Comparison of ENCODE assay signal across 1 cellular context in genomic region chr2:38665854-38666577, GRCh38.
A peak's percentile ranks its signal among the peaks of the same experiment; 100 is the strongest.
TF ChIP-seq lines count a peak whose summit lies in the region.

TSS of gene GALM (plus strand) at chr2:38666114. CDS start at chr2:38666162, 48 bp downstream.

TF ChIP-seq in HepG2, 621 proteins besides CTCF, POLR2A, EP300 and RAD21 (continued from another document and continues in another):
- peak; percentile 88 for TF ChIP-seq RNF219 (CRISPR knock-in tag; IDR thresholded peaks at IDR 0.05)
- TF ChIP-seq DR1 (CRISPR knock-in tag; IDR thresholded peaks at IDR 0.05) = peak; percentile 69; the same call in 1 of the 2 replicates
- TF ChIP-seq, protein P1, sequence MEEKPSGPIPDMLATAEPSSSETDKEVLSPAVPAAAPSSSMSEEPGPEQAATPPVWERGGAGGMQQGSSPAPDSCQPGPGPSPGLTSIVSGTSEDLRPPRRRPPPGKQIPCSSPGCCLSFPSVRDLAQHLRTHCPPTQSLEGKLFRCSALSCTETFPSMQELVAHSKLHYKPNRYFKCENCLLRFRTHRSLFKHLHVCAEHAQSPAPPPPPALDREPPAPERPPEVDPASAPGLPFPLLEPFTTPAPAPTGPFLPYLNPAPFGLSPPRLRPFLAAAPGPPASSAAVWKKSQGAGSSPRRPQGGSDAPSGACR (CRISPR knock-in tag; IDR thresholded peaks at IDR 0.05) = no peak
- 0 out of 2 replicates have a peak, but pooled peaks have one; percentile 77 for TF ChIP-seq MYNN (CRISPR knock-in tag; IDR thresholded peaks at IDR 0.05; ENCODE audit: low read depth)
- peak; percentile 85; the same call in 1 of the 2 replicates for TF ChIP-seq ZNF557 (CRISPR knock-in tag; IDR thresholded peaks at IDR 0.05)
- TF ChIP-seq, protein P2, sequence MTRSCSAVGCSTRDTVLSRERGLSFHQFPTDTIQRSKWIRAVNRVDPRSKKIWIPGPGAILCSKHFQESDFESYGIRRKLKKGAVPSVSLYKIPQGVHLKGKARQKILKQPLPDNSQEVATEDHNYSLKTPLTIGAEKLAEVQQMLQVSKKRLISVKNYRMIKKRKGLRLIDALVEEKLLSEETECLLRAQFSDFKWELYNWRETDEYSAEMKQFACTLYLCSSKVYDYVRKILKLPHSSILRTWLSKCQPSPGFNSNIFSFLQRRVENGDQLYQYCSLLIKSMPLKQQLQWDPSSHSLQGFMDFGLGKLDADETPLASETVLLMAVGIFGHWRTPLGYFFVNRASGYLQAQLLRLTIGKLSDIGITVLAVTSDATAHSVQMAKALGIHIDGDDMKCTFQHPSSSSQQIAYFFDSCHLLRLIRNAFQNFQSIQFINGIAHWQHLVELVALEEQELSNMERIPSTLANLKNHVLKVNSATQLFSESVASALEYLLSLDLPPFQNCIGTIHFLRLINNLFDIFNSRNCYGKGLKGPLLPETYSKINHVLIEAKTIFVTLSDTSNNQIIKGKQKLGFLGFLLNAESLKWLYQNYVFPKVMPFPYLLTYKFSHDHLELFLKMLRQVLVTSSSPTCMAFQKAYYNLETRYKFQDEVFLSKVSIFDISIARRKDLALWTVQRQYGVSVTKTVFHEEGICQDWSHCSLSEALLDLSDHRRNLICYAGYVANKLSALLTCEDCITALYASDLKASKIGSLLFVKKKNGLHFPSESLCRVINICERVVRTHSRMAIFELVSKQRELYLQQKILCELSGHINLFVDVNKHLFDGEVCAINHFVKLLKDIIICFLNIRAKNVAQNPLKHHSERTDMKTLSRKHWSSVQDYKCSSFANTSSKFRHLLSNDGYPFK (CRISPR knock-in tag; IDR thresholded peaks at IDR 0.05; ENCODE audit: borderline replicate concordance) = peak; percentile 88; the same call in 1 of the 2 replicates
- peak; percentile 82 for TF ChIP-seq GATAD2A (CRISPR knock-in tag; IDR thresholded peaks at IDR 0.05)
- peak; percentile 73; the same call in 1 of the 2 replicates for TF ChIP-seq GPN1 (CRISPR knock-in tag; IDR thresholded peaks at IDR 0.05; ENCODE audit: borderline replicate concordance)
- TF ChIP-seq ZNF276 (CRISPR knock-in tag; IDR thresholded peaks at IDR 0.05; ENCODE audit: low read depth) = peak; percentile 86
- 0 out of 2 replicates have a peak, but pooled peaks have one; percentile 5 for TF ChIP-seq ZBTB44 (CRISPR knock-in tag; IDR thresholded peaks at IDR 0.05)
- no peak for TF ChIP-seq FOXP1 (IDR thresholded peaks at IDR 0.05)
- TF ChIP-seq FOXP1 (CRISPR knock-in tag; IDR thresholded peaks at IDR 0.05) = peak; percentile 34; the same call in 1 of the 2 replicates
- TF ChIP-seq ZNF264 (CRISPR knock-in tag; IDR thresholded peaks at IDR 0.05) = no peak; the same call in 1 of the 2 replicates
- TF ChIP-seq SMARCE1 (IDR thresholded peaks at IDR 0.05; ENCODE audit: borderline replicate concordance) = no peak
- TF ChIP-seq KMT2A (CRISPR knock-in tag; IDR thresholded peaks at IDR 0.05) = peak; percentile 90
- no peak for TF ChIP-seq PCBP1 (IDR thresholded peaks at IDR 0.05; ENCODE audit: borderline replicate concordance, low read depth, low read length)
- peak; percentile 76; the same call in 1 of the 2 replicates for TF ChIP-seq POGK (CRISPR knock-in tag; conservative IDR thresholded peaks at IDR 0.05)
- peak; percentile 90; the same call in 1 of the 2 replicates for TF ChIP-seq KDM5B (CRISPR knock-in tag; IDR thresholded peaks at IDR 0.05; ENCODE audit: borderline replicate concordance)
- TF ChIP-seq ZKSCAN1 (IDR thresholded peaks at IDR 0.05; ENCODE audit: low read length) = peak; percentile 60; the same call in 1 of the 2 replicates
- peak; percentile 63; the same call in 1 of the 2 replicates for TF ChIP-seq SMAD1 (CRISPR knock-in tag; IDR thresholded peaks at IDR 0.05; ENCODE audit: borderline replicate concordance, low read depth)
- TF ChIP-seq ZNF644 (CRISPR knock-in tag; IDR thresholded peaks at IDR 0.05; ENCODE audit: low read depth) = peak; percentile 21; the same call in 1 of the 2 replicates
- peak; percentile 69; the same call in 1 of the 2 replicates for TF ChIP-seq HMGXB3 (CRISPR knock-in tag; IDR thresholded peaks at IDR 0.05; ENCODE audit: borderline replicate concordance)
- TF ChIP-seq KDM5A (IDR thresholded peaks at IDR 0.05; ENCODE audit: borderline replicate concordance, low read length) = peak; percentile 51; the same call in 1 of the 2 replicates
- TF ChIP-seq TMF1 (CRISPR knock-in tag; IDR thresholded peaks at IDR 0.05; ENCODE audit: low read depth) = no peak
- peak; percentile 88 for TF ChIP-seq ZNF383 (CRISPR knock-in tag; IDR thresholded peaks at IDR 0.05; ENCODE audit: borderline replicate concordance)
- TF ChIP-seq POLR2AphosphoS5 (IDR thresholded peaks at IDR 0.05; ENCODE audit: low read depth, low read length) = peak; percentile 98
- peak; percentile 85 for TF ChIP-seq SALL1 (CRISPR knock-in tag; IDR thresholded peaks at IDR 0.05)
- TF ChIP-seq SALL2 (CRISPR knock-in tag; IDR thresholded peaks at IDR 0.05) = peak; percentile 41
- TF ChIP-seq KAT8 (CRISPR knock-in tag; IDR thresholded peaks at IDR 0.05) = peak; percentile 85
- TF ChIP-seq ZNF589 (CRISPR knock-in tag; conservative IDR thresholded peaks at IDR 0.05) = no peak; the same call in 1 of the 2 replicates
- no peak; the same call in 1 of the 2 replicates for TF ChIP-seq ZFP41 (CRISPR knock-in tag; IDR thresholded peaks at IDR 0.05; ENCODE audit: borderline replicate concordance)
- TF ChIP-seq RARG (CRISPR knock-in tag; IDR thresholded peaks at IDR 0.05; ENCODE audit: low read depth) = peak; percentile 26; the same call in 1 of the 2 replicates
- TF ChIP-seq ARNTL (CRISPR knock-in tag; IDR thresholded peaks at IDR 0.05) = peak; percentile 81
- TF ChIP-seq IKZF5 (CRISPR knock-in tag; IDR thresholded peaks at IDR 0.05) = peak; percentile 21
- TF ChIP-seq ZBTB7B (CRISPR knock-in tag; IDR thresholded peaks at IDR 0.05) = peak; percentile 56; the same call in 1 of the 2 replicates
- no peak for TF ChIP-seq ZNF703 (CRISPR knock-in tag; IDR thresholded peaks at IDR 0.05; ENCODE audit: borderline replicate concordance)
- TF ChIP-seq ZNF75D (CRISPR knock-in tag; IDR thresholded peaks at IDR 0.05; ENCODE audit: borderline replicate concordance) = no peak
- TF ChIP-seq FLYWCH1 (CRISPR knock-in tag; IDR thresholded peaks at IDR 0.05) = no peak
- peak; percentile 86; the same call in 1 of the 2 replicates for TF ChIP-seq ZNF598 (CRISPR knock-in tag; IDR thresholded peaks at IDR 0.05; ENCODE audit: borderline replicate concordance)
- no peak for TF ChIP-seq NR3C1 (CRISPR knock-in tag; IDR thresholded peaks at IDR 0.05)
- TF ChIP-seq YY1 (IDR thresholded peaks at IDR 0.05; ENCODE audit: insufficient read depth, insufficient replicate concordance, low read depth, low read length) = peak; percentile 62
- peak; percentile 93 for TF ChIP-seq TAF1 (CRISPR knock-in tag; IDR thresholded peaks at IDR 0.05)
- TF ChIP-seq PHF8 (CRISPR knock-in tag; IDR thresholded peaks at IDR 0.05) = peak; percentile 94
- TF ChIP-seq MAFK (conservative IDR thresholded peaks at IDR 0.05 in 1 of 2, IDR thresholded peaks at IDR 0.05 in 1 of 2; ENCODE audit: low read length in 2 of 2) = no peak
- peak; percentile 84 for TF ChIP-seq RXRA (CRISPR knock-in tag; IDR thresholded peaks at IDR 0.05)
- TF ChIP-seq GTF3A (CRISPR knock-in tag; conservative IDR thresholded peaks at IDR 0.05) = no peak; the same call in 1 of the 2 replicates
- TF ChIP-seq ZKSCAN8 (CRISPR knock-in tag; IDR thresholded peaks at IDR 0.05; ENCODE audit: borderline replicate concordance) = peak; percentile 89
- TF ChIP-seq RBFOX2 (IDR thresholded peaks at IDR 0.05; ENCODE audit: low read depth, low read length) = peak; percentile 65
- TF ChIP-seq, protein P3, sequence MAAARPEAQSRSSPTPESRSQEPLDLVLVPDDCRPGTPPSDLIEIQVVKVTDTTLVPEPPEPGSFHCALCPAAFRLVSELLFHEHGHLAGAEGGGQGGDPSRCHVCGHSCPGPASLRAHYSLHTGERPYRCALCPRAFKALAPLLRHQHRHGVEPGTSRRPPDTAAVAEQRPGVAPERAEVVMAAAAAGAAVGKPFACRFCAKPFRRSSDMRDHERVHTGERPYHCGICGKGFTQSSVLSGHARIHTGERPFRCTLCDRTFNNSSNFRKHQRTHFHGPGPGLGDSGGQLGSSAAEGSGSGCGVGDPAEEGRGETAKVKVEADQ (CRISPR knock-in tag; IDR thresholded peaks at IDR 0.05; ENCODE audit: borderline replicate concordance) = no peak; the same call in 1 of the 2 replicates
